Comparison of ENCODE assay signal across 30 cellular contexts in genomic region chr2:129828829-129829228, GRCh38.
"Had no signal": no experiment of that assay in that cellular context is flagged by ENCODE, and none has a peak within 500 bp of the region (broad histone marks: within the 10 kb centered on the region; RNA-seq: fewer than 3 reads in every experiment).

No MANE protein-coding gene starts in this region.

- DNase-seq: activated CD4-positive, alpha-beta T cell treated with anti-CD3 and anti-CD28 coated beads, Interleukin-2, amount 10 ng/mL, durations not matched to agents 24 days and 14 days; activated CD4-positive, alpha-beta T cell treated with anti-CD3 and anti-CD28 coated beads, Interleukin-2, amount 50 U/mL, for 4 hours; activated CD8-positive, alpha-beta T cell treated with anti-CD3 and anti-CD28 coated beads for 36 hours; activated effector memory CD4-positive, alpha-beta T cell treated with anti-CD3 and anti-CD28 coated beads, Interleukin-2, amount 50 U/mL, for 16 hours; activated naive CD4-positive, alpha-beta T cell; activated naive CD4-positive, alpha-beta T cell treated with anti-CD3 and anti-CD28 coated beads, Interleukin-2, amount 50 U/mL, for 16 hours; activated naive CD8-positive, alpha-beta T cell treated with anti-CD3 and anti-CD28 coated beads for 36 hours; activated T-cell treated with anti-CD3 and anti-CD28 coated beads, Interleukin-2, amount 50 U/mL, for 1 hour; activated T-cell treated with anti-CD3 and anti-CD28 coated beads, Interleukin-2, amount 50 U/mL, for 72 hours; amniotic stem cell; aorta; Kasumi-1; KG1; MG63; MV-4-11; NCI-H1092; NCI-H1436 treated with DMSO at 0.1 percent for 48 hours; NCI-H1694 treated with DMSO at 0.1 percent for 48 hours; NCI-H2029; NCI-H2171; NCI-H510A; NCI-H526; NCI-H748 treated with DMSO at 0.1 percent for 48 hours; OCI-M1; Right ventricle myocardium superior; SW 1271; T-helper 1 cell; T-helper 2 cell; T-helper 9 cell had no signal

- H3K27me3 Mint-ChIP-seq: activated CD4-positive, alpha-beta T cell treated with anti-CD3 and anti-CD28 coated beads, Interleukin-2, amount 10 ng/mL, durations not matched to agents 24 days and 14 days had no signal

- H3K4me1 Mint-ChIP-seq: activated CD4-positive, alpha-beta T cell treated with anti-CD3 and anti-CD28 coated beads, Interleukin-2, amount 10 ng/mL, durations not matched to agents 24 days and 14 days; activated naive CD8-positive, alpha-beta T cell treated with anti-CD3 and anti-CD28 coated beads for 36 hours; activated T-helper 17 cell treated with anti-CD3 and anti-CD28 coated beads, Interleukin-2, amount 50 U/mL, for 72 hours had no signal

- H3K9me3 Mint-ChIP-seq: activated CD4-positive, alpha-beta T cell treated with anti-CD3 and anti-CD28 coated beads, Interleukin-2, amount 10 ng/mL, durations not matched to agents 24 days and 14 days; activated T-cell treated with anti-CD3 and anti-CD28 coated beads, Interleukin-2, amount 50 U/mL, for 72 hours had no signal

- H3K4me3 ChIP-seq: MG63 had no signal

- H3K27me3 ChIP-seq: MG63 had no signal

- H3K36me3 ChIP-seq: MG63 had no signal

- H3K4me3 Mint-ChIP-seq: activated CD4-positive, alpha-beta T cell treated with anti-CD3 and anti-CD28 coated beads, Interleukin-2, amount 10 ng/mL, durations not matched to agents 24 days and 14 days; activated CD8-positive, alpha-beta T cell treated with anti-CD3 and anti-CD28 coated beads for 36 hours; activated naive CD8-positive, alpha-beta T cell treated with anti-CD3 and anti-CD28 coated beads for 36 hours; activated T-cell treated with anti-CD3 and anti-CD28 coated beads, Interleukin-2, amount 50 U/mL, for 72 hours; activated T-helper 17 cell treated with anti-CD3 and anti-CD28 coated beads, Interleukin-2, amount 50 U/mL, for 72 hours had no signal

- H3K9me3 ChIP-seq: MG63 had no signal

- H3K27ac Mint-ChIP-seq: activated CD4-positive, alpha-beta T cell treated with anti-CD3 and anti-CD28 coated beads, Interleukin-2, amount 10 ng/mL, durations not matched to agents 24 days and 14 days; activated CD8-positive, alpha-beta T cell treated with anti-CD3 and anti-CD28 coated beads for 36 hours; activated naive CD8-positive, alpha-beta T cell treated with anti-CD3 and anti-CD28 coated beads for 36 hours; activated T-cell treated with anti-CD3 and anti-CD28 coated beads, Interleukin-2, amount 50 U/mL, for 72 hours; activated T-helper 17 cell treated with anti-CD3 and anti-CD28 coated beads, Interleukin-2, amount 50 U/mL, for 72 hours had no signal
